Comparison of ENCODE assay signal across 12 cellular contexts in genomic region chr14:41986083-41986645, GRCh38.
DNase-seq lines count a peak whose midpoint lies in the region; ATAC-seq and TF ChIP-seq lines count a peak whose summit lies in the region.
"Had no signal": no experiment of that assay in that cellular context is flagged by ENCODE, and none has a peak within 500 bp of the region (broad histone marks: within the 10 kb centered on the region; RNA-seq: fewer than 3 reads in every experiment).

No MANE protein-coding gene starts in this region.

- no TSS peak for BruUV-seq in Panc1 (replicated peaks; lab: Mats Ljungman, UMichigan)

- peak overlapping the region; percentile 59 for H3K27ac ChIP-seq in DOHH2 (ENCODE audit: low read depth, low read length)
- H3K27ac ChIP-seq in Panc1 (ENCODE audit: low read length): peak overlapping the region; percentile 39; the same call in 1 of the 2 replicates
- H3K27ac ChIP-seq: HL-60 had no signal

- in situ Hi-C loops in Panc1 (cut with HindIII; ENCODE audit: low pct_unique_long_range_greater_than_20kb, low sequenced_read_pairs): no loop called here

- no peaks in the 10 kb centered on the region for H3K79me2 ChIP-seq in DOHH2 (ENCODE audit: control insufficient read depth, low read length)

- H3K9me2 ChIP-seq in DOHH2 (replicated peaks; ENCODE audit: control insufficient read depth, low read length): no peaks in the 10 kb centered on the region

- H4K20me1 ChIP-seq in DOHH2 (ENCODE audit: control insufficient read depth, insufficient read depth, low read depth, low read length): no peaks in the 10 kb centered on the region

- no peak for TF ChIP-seq CTCF in DOHH2 (IDR thresholded peaks at IDR 0.05; ENCODE audit: low read depth, low read length, poor library complexity, severe bottlenecking)
- TF ChIP-seq CTCF in Panc1 (IDR thresholded peaks at IDR 0.05): no peak

- H3K27me3 ChIP-seq in DOHH2 (ENCODE audit: control insufficient read depth, low read length) (no peaks in the 10 kb centered on the region), Panc1 (ENCODE audit: control insufficient read depth, insufficient read depth, low read length) (no peaks in the 10 kb centered on the region)

- H3K4me1 ChIP-seq in DOHH2 (ENCODE audit: control insufficient read depth, low read length) (peaks cover 40% of the 10 kb centered on the region), Panc1 (ENCODE audit: control insufficient read depth, insufficient read depth, low read length) (no peaks in the 10 kb centered on the region; the same call in 1 of the 2 replicates)
- H3K4me1 ChIP-seq: HAP-1 had no signal

- DNase-seq in MV-4-11 (lab: John Stamatoyannopoulos, UW) (peak; percentile 84), Panc1 (ENCODE audit: low read depth, low spot score) (no peak), HT-29 (ENCODE audit: low spot score) (no peak), iPS-NIHi11 (ENCODE audit: low spot score) (no peak)
- no peak for DNase-seq in stimulated activated naive CD4-positive, alpha-beta T cell treated with Interleukin-2 at 50 U/mL for 16 hours (lab: John Stamatoyannopoulos, UW)
- DNase-seq in activated CD8-positive, alpha-beta memory T cell treated with anti-CD3 and anti-CD28 coated beads, Interleukin-2, amount 50 U/mL, for 48 hours: no peak
- DNase-seq: DMS 273 treated with DMSO at 0.1 percent for 48 hours, NCI-H187 treated with DMSO at 0.1 percent for 48 hours had no signal

- CTCF ChIA-PET in Panc1 (lab: Charles Lee): no interaction called here

- peak overlapping the region; percentile 17; the same call in 1 of the 2 replicates for H3K4me3 ChIP-seq in DOHH2 (ENCODE audit: low read length)
- H3K4me3 ChIP-seq in Panc1 (ENCODE audit: low read depth in 2 of 2, low read length in 2 of 2): no peak overlapping the region
- H3K4me3 ChIP-seq: HAP-1 had no signal

- no peaks in the 10 kb centered on the region for H3K36me3 ChIP-seq in DOHH2 (ENCODE audit: control insufficient read depth, low read length)
- H3K36me3 ChIP-seq in Panc1 (ENCODE audit: control insufficient read depth, insufficient read depth, low read length): no peaks in the 10 kb centered on the region
- H3K36me3 ChIP-seq: HAP-1 had no signal

- POLR2A ChIA-PET in Panc1 (lab: Charles Lee): no interaction called here

- ATAC-seq in GM21717 (IDR thresholded peaks at IDR 0.05; ENCODE audit: unreplicated experiment) (peak; percentile 58), Panc1 (no peak)

- no peaks in the 10 kb centered on the region for H3K9me3 ChIP-seq in DOHH2 (ENCODE audit: control insufficient read depth, insufficient read depth, low read length)
- no peaks in the 10 kb centered on the region for H3K9me3 ChIP-seq in Panc1 (ENCODE audit: control insufficient read depth, insufficient read depth, low read depth, low read length)
- H3K9me3 ChIP-seq: HAP-1 had no signal

- H3F3A ChIP-seq in DOHH2 (ENCODE audit: control insufficient read depth, insufficient read depth): no peaks in the 10 kb centered on the region

- H3K4me2 ChIP-seq in DOHH2 (ENCODE audit: low read length): peak overlapping the region; percentile 46

- intact Hi-C loops in Panc1 (cut with micrococcal nuclease; ENCODE audit: unreplicated experiment): no loop called here
